Comparison of ENCODE assay signal across 1 cellular context in genomic region chrX:56792270-56793111, GRCh38.
TF ChIP-seq lines count a peak whose summit lies in the region.

No MANE protein-coding gene starts in this region.

TF ChIP-seq in WTC11, 78 proteins besides CTCF, POLR2A, EP300 and RAD21 (continued from another document):
- TF ChIP-seq ARID4B (CRISPR knock-in tag; IDR thresholded peaks at IDR 0.05; ENCODE audit: borderline replicate concordance) (no peak), ZNF416 (CRISPR knock-in tag; IDR thresholded peaks at IDR 0.05) (no peak), CREB1 (CRISPR knock-in tag; IDR thresholded peaks at IDR 0.05) (no peak), MAX (CRISPR knock-in tag; IDR thresholded peaks at IDR 0.05) (no peak), PRDM15 (CRISPR knock-in tag; IDR thresholded peaks at IDR 0.05) (no peak), ATF6 (CRISPR knock-in tag; IDR thresholded peaks at IDR 0.05) (no peak), ZNF423 (CRISPR knock-in tag; IDR thresholded peaks at IDR 0.05) (no peak), IRF1 (CRISPR knock-in tag; IDR thresholded peaks at IDR 0.05) (no peak), ATF3 (CRISPR knock-in tag; conservative IDR thresholded peaks at IDR 0.05) (no peak), USF2 (CRISPR knock-in tag; IDR thresholded peaks at IDR 0.05) (no peak)
